ENCODE assay signal across 14 cellular contexts in the genomic region with DNA sequence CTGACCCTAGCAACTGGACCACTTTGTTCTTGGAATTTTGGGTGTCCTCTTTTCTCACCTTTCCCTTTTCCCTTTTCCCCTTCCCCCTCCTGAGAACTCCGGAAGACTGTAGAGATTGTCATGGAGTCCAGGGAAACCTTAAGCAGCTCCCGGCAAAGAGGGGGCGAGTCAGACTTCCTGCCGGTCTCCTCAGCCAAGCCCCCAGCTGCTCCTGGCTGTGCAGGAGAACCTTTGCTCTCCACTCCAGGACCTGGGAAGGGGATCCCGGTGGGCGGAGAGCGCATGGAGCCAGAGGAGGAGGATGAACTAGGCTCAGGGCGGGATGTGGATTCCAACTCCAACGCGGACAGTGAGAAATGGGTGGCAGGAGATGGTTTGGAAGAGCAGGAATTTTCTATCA. TPM values are rescaled to one million over a fixed set of nuclear protein-coding genes. Genes with fewer than 3 reads are reported as not detected.
DNase-seq lines count a peak whose midpoint lies in the region; ATAC-seq and TF ChIP-seq lines count a peak whose summit lies in the region.
"Had no signal": no experiment of that assay in that cellular context is flagged by ENCODE, and none has a peak within 500 bp of the region (broad histone marks: within the 10 kb centered on the region; RNA-seq: fewer than 3 reads in every experiment).

No MANE protein-coding gene starts in this region.

- TF ChIP-seq EP300 in upper lobe of left lung (IDR thresholded peaks at IDR 0.05) = no peak

- no peak for TF ChIP-seq CTCF in heart left ventricle (IDR thresholded peaks at IDR 0.05)
- TF ChIP-seq CTCF in upper lobe of left lung (IDR thresholded peaks at IDR 0.05) = no peak

- peaks cover 47 to 53% of the 10 kb centered on the region in 2 donors for H3K4me1 Mint-ChIP-seq in natural killer cell treated with Interleukin-12 subunit alpha and Interleukin-12 subunit beta and Interleukin-15 and Interleukin-18, amount 100 ng/mL, for 72 hours (ENCODE audit: low read depth in 2 of 2)
- H3K4me1 Mint-ChIP-seq in naive thymus-derived CD8-positive, alpha-beta T cell = peaks cover 0 to 20% (median 2%) of the 10 kb centered on the region in 4 donors

- WGBS in heart left ventricle, 4 donors = 72 to 86% (median 76%) methylated on average over 10 of the region's 10 CpGs
- WGBS in esophagus, 2 donors = 88% methylated on average over 10 of the region's 10 CpGs
- 88 to 93% methylated on average over 10 of the region's 10 CpGs for WGBS in upper lobe of left lung, 2 donors

- H3K36me3 Mint-ChIP-seq in natural killer cell treated with Interleukin-12 subunit alpha and Interleukin-12 subunit beta and Interleukin-15 and Interleukin-18, amount 100 ng/mL, for 72 hours = peaks cover 16% of the 10 kb centered on the region
- H3K36me3 Mint-ChIP-seq in naive thymus-derived CD8-positive, alpha-beta T cell = no peaks in the 10 kb centered on the region

- TF ChIP-seq POLR2A in heart left ventricle (IDR thresholded peaks at IDR 0.05) (no peak), upper lobe of left lung (IDR thresholded peaks at IDR 0.05) (no peak)

- ATAC-seq in heart left ventricle (peak in 2 of 4 donors; percentile 52 to 64), left ventricle myocardium superior (no peak), upper lobe of left lung (ENCODE audit: low FRiP score in 2 of 2) (no peak), HG02642 (IDR thresholded peaks at IDR 0.05; ENCODE audit: poor library complexity, unreplicated experiment) (no peak)
- no peak for ATAC-seq in natural killer cell treated with Interleukin-12 subunit alpha and Interleukin-12 subunit beta and Interleukin-15 and Interleukin-18, amount 100 ng/mL, for 72 hours
- ATAC-seq in naive thymus-derived CD8-positive, alpha-beta T cell = no peak

- H3K9me3 Mint-ChIP-seq in natural killer cell treated with Interleukin-12 subunit alpha and Interleukin-12 subunit beta and Interleukin-15 and Interleukin-18, amount 100 ng/mL, for 72 hours = no peaks in the 10 kb centered on the region
- H3K9me3 Mint-ChIP-seq in naive thymus-derived CD8-positive, alpha-beta T cell = no peaks in the 10 kb centered on the region

- DNase-seq in heart left ventricle (peak in 3 of 5 donors; percentile 25 to 61 (median 39)), left ventricle myocardium superior (no peak), upper lobe of left lung (no peak), AG20443 (ENCODE audit: low spot score) (no peak)
- DNase-seq in natural killer cell treated with Interleukin-12 subunit alpha and Interleukin-12 subunit beta and Interleukin-15 and Interleukin-18, amount 100 ng/mL, for 72 hours (ENCODE audit: low spot score) = no peak
- no peak for DNase-seq in naive thymus-derived CD8-positive, alpha-beta T cell
- DNase-seq: activated CD4-positive, alpha-beta T cell treated with anti-CD3 and anti-CD28 coated beads for 4 hours; amniotic stem cell; foreskin melanocyte; HCEC 1CT had no signal

- POLR2A ChIA-PET in naive thymus-derived CD8-positive, alpha-beta T cell (lab: Charles Lee) = no interaction called here

- no peaks in the 10 kb centered on the region for H3K9me3 ChIP-seq in heart left ventricle
- H3K9me3 ChIP-seq in esophagus (ENCODE audit: control insufficient read depth in 2 of 2, insufficient read depth in 1 of 2, low read depth in 1 of 2, low read length in 1 of 2) = no peaks in the 10 kb centered on the region
- no peaks in the 10 kb centered on the region for H3K9me3 ChIP-seq in upper lobe of left lung
- H3K9me3 ChIP-seq: testis had no signal

- H3K27me3 ChIP-seq in heart left ventricle (no peaks in the 10 kb centered on the region), esophagus (ENCODE audit: control insufficient read depth in 1 of 2, insufficient read depth in 2 of 2, low read length in 2 of 2) (no peaks in the 10 kb centered on the region), upper lobe of left lung (no peaks in the 10 kb centered on the region)
- H3K27me3 ChIP-seq: neural progenitor cell, testis had no signal

- H3K27ac Mint-ChIP-seq in natural killer cell treated with Interleukin-12 subunit alpha and Interleukin-12 subunit beta and Interleukin-15 and Interleukin-18, amount 100 ng/mL, for 72 hours = peak overlapping the region; percentile 84 to 97
- H3K27ac Mint-ChIP-seq in naive thymus-derived CD8-positive, alpha-beta T cell = peak overlapping the region in 1 of 10 donors; percentile 83
- H3K27ac Mint-ChIP-seq: neural progenitor cell had no signal

- H3K27me3 Mint-ChIP-seq in natural killer cell treated with Interleukin-12 subunit alpha and Interleukin-12 subunit beta and Interleukin-15 and Interleukin-18, amount 100 ng/mL, for 72 hours = no peaks in the 10 kb centered on the region
- H3K27me3 Mint-ChIP-seq in naive thymus-derived CD8-positive, alpha-beta T cell = peaks cover 0 to 4% (median 0%) of the 10 kb centered on the region in 5 donors

- no peak overlapping the region for H3K4me3 ChIP-seq in heart left ventricle
- H3K4me3 ChIP-seq in esophagus (ENCODE audit: low read depth in 1 of 2, low read length in 2 of 2) = no peak overlapping the region
- H3K4me3 ChIP-seq in upper lobe of left lung = no peak overlapping the region
- H3K4me3 ChIP-seq: neural progenitor cell, testis had no signal

- peak overlapping the region; percentile 63 for H3K4me3 Mint-ChIP-seq in natural killer cell treated with Interleukin-12 subunit alpha and Interleukin-12 subunit beta and Interleukin-15 and Interleukin-18, amount 100 ng/mL, for 72 hours
- H3K4me3 Mint-ChIP-seq in naive thymus-derived CD8-positive, alpha-beta T cell = no peak overlapping the region
- H3K4me3 Mint-ChIP-seq: neural progenitor cell had no signal

- H3K27ac ChIP-seq in heart left ventricle (peak overlapping the region in 6 of 12 donors; percentile 23 to 79 (median 44)), esophagus (ENCODE audit: low read depth in 2 of 2, low read length in 1 of 2) (peak overlapping the region; percentile 50 to 58), upper lobe of left lung (peak overlapping the region in 3 of 4 donors; percentile 13 to 48 (median 22))
- H3K27ac ChIP-seq: neural progenitor cell had no signal

- H3K4me1 ChIP-seq in heart left ventricle = peaks cover 0 to 52% (median 19%) of the 10 kb centered on the region in 12 donors
- peaks cover 2 to 3% of the 10 kb centered on the region in 2 donors for H3K4me1 ChIP-seq in esophagus (ENCODE audit: control insufficient read depth in 2 of 2, insufficient read depth in 2 of 2, low read length in 1 of 2)
- peaks cover 0 to 17% (median 10%) of the 10 kb centered on the region in 4 donors for H3K4me1 ChIP-seq in upper lobe of left lung

- intact Hi-C loops in heart left ventricle (cut with DNase I) = loop anchor here in 1 of 10 donors (10.0 kb wide), 1 partner anchor 74 kb away; no protein-coding TSS in a partner anchor
- intact Hi-C loops in left ventricle myocardium superior (cut with micrococcal nuclease) = no loop called here

- H3K36me3 ChIP-seq in heart left ventricle = peaks cover 0 to 13% (median 0%) of the 10 kb centered on the region in 9 donors
- H3K36me3 ChIP-seq in esophagus (ENCODE audit: control insufficient read depth in 2 of 2, insufficient read depth in 2 of 2, low read length in 1 of 2) = no peaks in the 10 kb centered on the region
- no peaks in the 10 kb centered on the region for H3K36me3 ChIP-seq in upper lobe of left lung
- H3K36me3 ChIP-seq: neural progenitor cell had no signal

RNA-seq across cellular contexts. Expression of a gene that starts 20.5 kb away (rescaled TPM):
- total RNA-seq in heart left ventricle (10 to 100 TPM in 2 of 9 donors, 1 to 10 TPM in 7; 3.8 to 10.6 (median 6.1) TPM), left ventricle myocardium superior (6.7 TPM), upper lobe of left lung (10 to 100 TPM; 11.7 to 38.8 (median 16.6) TPM)
- polyA plus RNA-seq in heart left ventricle (1 to 10 TPM; 1.2 to 1.4 TPM), esophagus (1 to 10 TPM; 1.5 to 1.6 TPM)
- total RNA-seq in natural killer cell treated with Interleukin-12 subunit alpha and Interleukin-12 subunit beta and Interleukin-15 and Interleukin-18, amount 100 ng/mL, for 72 hours = 10 to 100 TPM; 77.9 to 79.6 TPM
- 1 to 10 TPM; 1.6 TPM for total RNA-seq in naive thymus-derived CD8-positive, alpha-beta T cell
- polyA plus RNA-seq in naive thymus-derived CD8-positive, alpha-beta T cell = under 1 TPM in 1 of 3 donors, not detected in 2; 0.16 TPM

Comparison
In these comparisons a context has a peak if more than half of its experiments do, and no peak if none do; other contexts are left out.
1. DNase-seq: peak in heart left ventricle (3 of 5); none in left ventricle myocardium superior (single experiment), natural killer cell treated with Interleukin-12 subunit alpha and Interleukin-12 subunit beta and Interleukin-15 and Interleukin-18, amount 100 ng/mL, for 72 hours (single experiment), upper lobe of left lung (0 of 2), naive thymus-derived CD8-positive, alpha-beta T cell (0 of 10) and AG20443 (single experiment).